Comparison of ENCODE assay signal across 1 cellular context in genomic region chr4:10289534-10289899, GRCh38.
A peak's percentile ranks its signal among the peaks of the same experiment; 100 is the strongest.
TF ChIP-seq lines count a peak whose summit lies in the region.

No MANE protein-coding gene starts in this region.

TF ChIP-seq in K562, 482 proteins besides CTCF, POLR2A, EP300 and RAD21 (continues in another document):
- TF ChIP-seq ZNF316 (IDR thresholded peaks at IDR 0.05) (peak; percentile 85), IRF9 (tag; IDR thresholded peaks at IDR 0.05) (no peak), ZBTB49 (CRISPR knock-in tag; IDR thresholded peaks at IDR 0.05; ENCODE audit: borderline replicate concordance) (no peak), MAFG (tag; conservative IDR thresholded peaks at IDR 0.05) (peak; percentile 62), ATF3 (IDR thresholded peaks at IDR 0.05) (no peak), ATF3 (CRISPR knock-in tag; conservative IDR thresholded peaks at IDR 0.05) (no peak), ZBTB8A (IDR thresholded peaks at IDR 0.05; ENCODE audit: partially characterized antibody) (no peak), ZNF3 (CRISPR knock-in tag; IDR thresholded peaks at IDR 0.05) (no peak), CBX1 (IDR thresholded peaks at IDR 0.05; ENCODE audit: low read depth) (no peak), ZNF695 (CRISPR knock-in tag; IDR thresholded peaks at IDR 0.05) (no peak), ZNF395 (CRISPR knock-in tag; IDR thresholded peaks at IDR 0.05) (no peak), ZNF140 (CRISPR knock-in tag; IDR thresholded peaks at IDR 0.05) (no peak), RCOR1 (IDR thresholded peaks at IDR 0.05; ENCODE audit: borderline replicate concordance in 1 of 2, low read depth in 2 of 2, low read length in 2 of 2) (no peak), YBX1 (IDR thresholded peaks at IDR 0.05) (no peak), ZNF121 (CRISPR knock-in tag; conservative IDR thresholded peaks at IDR 0.05) (no peak), ZBTB2 (IDR thresholded peaks at IDR 0.05) (no peak), CHD1 (IDR thresholded peaks at IDR 0.05; ENCODE audit: low read length) (no peak), ZNF347 (CRISPR knock-in tag; IDR thresholded peaks at IDR 0.05; ENCODE audit: low read depth) (no peak), KDM2B (CRISPR knock-in tag; IDR thresholded peaks at IDR 0.05) (no peak), XRCC4 (IDR thresholded peaks at IDR 0.05; ENCODE audit: extremely low read depth, insufficient read depth, insufficient read length) (no peak), ETV6 (IDR thresholded peaks at IDR 0.05; ENCODE audit: borderline replicate concordance in 1 of 2, low read depth in 2 of 2, low read length in 1 of 2) (no peak), ETV6 (CRISPR knock-in tag; IDR thresholded peaks at IDR 0.05; ENCODE audit: borderline replicate concordance) (no peak), ZC3H8 (IDR thresholded peaks at IDR 0.05) (no peak), ZBTB33 (CRISPR knock-in tag; IDR thresholded peaks at IDR 0.05) (no peak), ZNF398 (CRISPR knock-in tag; IDR thresholded peaks at IDR 0.05) (no peak), THAP12 (CRISPR knock-in tag; IDR thresholded peaks at IDR 0.05) (no peak), ZBTB9 (CRISPR knock-in tag; IDR thresholded peaks at IDR 0.05) (no peak), GABPA (tag; conservative IDR thresholded peaks at IDR 0.05; ENCODE audit: low read depth) (no peak), FIP1L1 (IDR thresholded peaks at IDR 0.05; ENCODE audit: low read depth, low read length, poor library complexity, severe bottlenecking) (no peak), SUPT5H (IDR thresholded peaks at IDR 0.05) (no peak), RBM14 (IDR thresholded peaks at IDR 0.05; ENCODE audit: borderline replicate concordance, insufficient read depth, low read depth, low read length) (no peak), FOSL1 (tag; conservative IDR thresholded peaks at IDR 0.05) (no peak), RNF2 (IDR thresholded peaks at IDR 0.05) (no peak), ZNF143 (CRISPR knock-in tag; IDR thresholded peaks at IDR 0.05) (no peak), EP400 (IDR thresholded peaks at IDR 0.05) (no peak), NEUROD1 (IDR thresholded peaks at IDR 0.05; ENCODE audit: borderline replicate concordance, low read depth, low read length, partially characterized antibody) (no peak), SPI1 (IDR thresholded peaks at IDR 0.05; ENCODE audit: borderline replicate concordance, low read depth, low read length) (peak; percentile 86; the same call in 1 of the 2 replicates), NRF1 (conservative IDR thresholded peaks at IDR 0.05 in 1 of 2, IDR thresholded peaks at IDR 0.05 in 1 of 2) (no peak), HMBOX1 (IDR thresholded peaks at IDR 0.05) (peak; percentile 65), ZKSCAN8 (CRISPR knock-in tag; IDR thresholded peaks at IDR 0.05) (no peak), XRCC5 (IDR thresholded peaks at IDR 0.05; ENCODE audit: low read depth, low read length) (no peak), ZNF76 (CRISPR knock-in tag; IDR thresholded peaks at IDR 0.05; ENCODE audit: borderline replicate concordance) (no peak), ZBTB12 (CRISPR knock-in tag; IDR thresholded peaks at IDR 0.05) (no peak), ZNF583 (CRISPR knock-in tag; IDR thresholded peaks at IDR 0.05) (no peak), NFE2 (IDR thresholded peaks at IDR 0.05; ENCODE audit: low read depth) (peak; percentile 31; the same call in 1 of the 2 replicates), ZBTB1 (CRISPR knock-in tag; IDR thresholded peaks at IDR 0.05; ENCODE audit: borderline replicate concordance, low read depth) (no peak), PKNOX1 (IDR thresholded peaks at IDR 0.05) (no peak), NCOA1 (IDR thresholded peaks at IDR 0.05; ENCODE audit: low read depth) (no peak), POLR2B (IDR thresholded peaks at IDR 0.05; ENCODE audit: low read depth, partially characterized antibody) (no peak), CAMTA2 (CRISPR knock-in tag; conservative IDR thresholded peaks at IDR 0.05) (no peak), MTA1 (IDR thresholded peaks at IDR 0.05; ENCODE audit: borderline replicate concordance) (no peak), C11orf30 (IDR thresholded peaks at IDR 0.05; ENCODE audit: low read depth) (peak; percentile 82)
